ENCODE assay signal across 9 cellular contexts in the genomic region with DNA sequence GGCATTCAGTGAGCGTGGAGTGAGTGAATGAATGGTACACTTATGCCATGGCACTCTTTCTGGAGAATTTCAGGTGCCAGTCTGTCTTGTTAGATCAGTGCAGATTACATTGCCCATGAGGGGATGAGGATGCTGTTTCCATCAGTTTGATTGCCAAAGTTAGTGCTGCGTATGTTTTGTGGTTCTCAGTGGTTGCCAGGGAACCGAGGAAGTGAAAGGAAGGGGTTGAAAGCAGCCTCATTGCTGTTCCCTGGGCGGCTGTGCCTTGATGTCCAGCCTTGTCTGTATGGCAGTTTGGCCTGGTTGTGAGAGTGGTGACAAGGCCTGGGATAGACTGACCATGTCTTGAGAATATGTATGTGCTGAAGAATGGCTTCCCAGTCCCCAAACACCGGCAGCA. TPM values are rescaled to one million over a fixed set of nuclear protein-coding genes. Genes with fewer than 3 reads are reported as not detected.
DNase-seq lines count a peak whose midpoint lies in the region; ATAC-seq and TF ChIP-seq lines count a peak whose summit lies in the region.
"Had no signal": no experiment of that assay in that cellular context is flagged by ENCODE, and none has a peak within 500 bp of the region (broad histone marks: within the 10 kb centered on the region; RNA-seq: fewer than 3 reads in every experiment).

No MANE protein-coding gene starts in this region.

- H3K9ac ChIP-seq in stomach smooth muscle (ENCODE audit: low read length in 2 of 2) = peak overlapping the region; percentile 60 to 96

- H3K27me3 Mint-ChIP-seq in activated T-helper 17 cell treated with anti-CD3 and anti-CD28 coated beads, Interleukin-2, amount 50 U/mL, for 72 hours = no peaks in the 10 kb centered on the region

- DNase-seq in SKM-1 treated with dmso at 0.1 percent for 144 hours (lab: John Stamatoyannopoulos, UW; ENCODE audit: unreplicated experiment) (peak; percentile 11), SKM-1 (lab: John Stamatoyannopoulos, UW; ENCODE audit: unreplicated experiment) (no peak), left lung (no peak), ureter (ENCODE audit: low spot score) (no peak)

- intact Hi-C loops in left lung (cut with DNase I) = no loop called here

- H3K4me3 Mint-ChIP-seq in activated T-helper 17 cell treated with anti-CD3 and anti-CD28 coated beads, Interleukin-2, amount 50 U/mL, for 72 hours = peak overlapping the region; percentile 4

- no peak for TF ChIP-seq CTCF in left lung (IDR thresholded peaks at IDR 0.05)

- peak overlapping the region; percentile 61 for H3K27ac Mint-ChIP-seq in activated T-helper 17 cell treated with anti-CD3 and anti-CD28 coated beads, Interleukin-2, amount 50 U/mL, for 72 hours

- H3K36me3 ChIP-seq in left lung (no peaks in the 10 kb centered on the region), stomach smooth muscle (ENCODE audit: control insufficient read depth in 2 of 2, insufficient read depth in 2 of 2, low read length in 2 of 2) (no peaks in the 10 kb centered on the region)

- no peaks in the 10 kb centered on the region for H3K9me3 ChIP-seq in left lung
- no peaks in the 10 kb centered on the region for H3K9me3 ChIP-seq in stomach smooth muscle (ENCODE audit: control insufficient read depth in 2 of 2, low read length in 2 of 2)
- H3K9me3 ChIP-seq: A549 had no signal

- H3K36me3 Mint-ChIP-seq in activated T-helper 17 cell treated with anti-CD3 and anti-CD28 coated beads, Interleukin-2, amount 50 U/mL, for 72 hours (ENCODE audit: low read depth) = peaks cover 26% of the 10 kb centered on the region

- no peaks in the 10 kb centered on the region for H3K27me3 ChIP-seq in left lung
- no peaks in the 10 kb centered on the region for H3K27me3 ChIP-seq in stomach smooth muscle (ENCODE audit: control insufficient read depth in 1 of 2, insufficient read depth in 2 of 2, low read length in 2 of 2)

- no peaks in the 10 kb centered on the region for H3K9me3 Mint-ChIP-seq in activated T-helper 17 cell treated with anti-CD3 and anti-CD28 coated beads, Interleukin-2, amount 50 U/mL, for 72 hours

- no peak overlapping the region for H3K4me3 ChIP-seq in left lung
- H3K4me3 ChIP-seq in stomach smooth muscle (ENCODE audit: low read length in 2 of 2) = peak overlapping the region in 1 of 2 donors; percentile 49
- H3K4me3 ChIP-seq: A549 had no signal

- H3K4me1 ChIP-seq in left lung (peaks cover 32 to 80% of the 10 kb centered on the region in 2 donors), stomach smooth muscle (ENCODE audit: control insufficient read depth, insufficient read depth, low read length) (peaks cover 70% of the 10 kb centered on the region)

- ATAC-seq in activated T-helper 17 cell treated with anti-CD3 and anti-CD28 coated beads, Interleukin-2, amount 50 U/mL, for 72 hours (replicated peaks) = peak; percentile 30
- no peak for ATAC-seq in left lung
- no peak for ATAC-seq in GM21786 (IDR thresholded peaks at IDR 0.05; ENCODE audit: unreplicated experiment)
- no peak for ATAC-seq in HG03280 (IDR thresholded peaks at IDR 0.05; ENCODE audit: unreplicated experiment)
- ATAC-seq: A549 had no signal

- H3K27ac ChIP-seq in left lung (peak overlapping the region; percentile 72 to 96), stomach smooth muscle (ENCODE audit: low read length) (peak overlapping the region; percentile 99)
- H3K27ac ChIP-seq: A549 had no signal

- H3K4me1 Mint-ChIP-seq in activated T-helper 17 cell treated with anti-CD3 and anti-CD28 coated beads, Interleukin-2, amount 50 U/mL, for 72 hours = peaks cover 43% of the 10 kb centered on the region

RNA-seq across cellular contexts. Expression of gene WBP1L, which starts 30.2 kb away (rescaled TPM):
- 10 to 100 TPM; 18.4 to 24.8 TPM for total RNA-seq in activated T-helper 17 cell treated with anti-CD3 and anti-CD28 coated beads, Interleukin-2, amount 50 U/mL, for 72 hours
- total RNA-seq in left lung = 10 to 100 TPM; 48.4 to 49.8 TPM
- total RNA-seq in ureter = 55.2 TPM

RNA-seq across cellular contexts. Expression of gene SFXN2, which starts 59.5 kb away (rescaled TPM):
- 10 to 100 TPM; 18.0 to 28.0 TPM for total RNA-seq in activated T-helper 17 cell treated with anti-CD3 and anti-CD28 coated beads, Interleukin-2, amount 50 U/mL, for 72 hours
- total RNA-seq in left lung (10 to 100 TPM; 17.1 to 21.0 TPM), ureter (28.3 TPM)

RNA-seq across cellular contexts. Expression of gene ARL3, which starts 59.8 kb away (rescaled TPM):
- total RNA-seq in activated T-helper 17 cell treated with anti-CD3 and anti-CD28 coated beads, Interleukin-2, amount 50 U/mL, for 72 hours = 10 to 100 TPM; 14.3 to 14.7 TPM
- 10 to 100 TPM; 10.3 to 11.0 TPM for total RNA-seq in left lung
- 11.2 TPM for total RNA-seq in ureter
